12 cellular contexts compared by ENCODE assay signal in genomic region chr3:160980740-160981139, GRCh38.
DNase-seq lines count a peak whose midpoint lies in the region; ATAC-seq and FAIRE-seq lines count a peak whose summit lies in the region.
"Had no signal": no experiment of that assay in that cellular context is flagged by ENCODE, and none has a peak within 500 bp of the region (broad histone marks: within the 10 kb centered on the region; RNA-seq: fewer than 3 reads in every experiment).

No MANE protein-coding gene starts in this region.

- peaks cover 5% of the 10 kb centered on the region for H3K36me3 Mint-ChIP-seq in activated CD8-positive, alpha-beta memory T cell treated with anti-CD3 and anti-CD28 coated beads, Interleukin-2, amount 10 ng/mL, durations not matched to agents 7 days and 5 days
- H3K36me3 Mint-ChIP-seq in stimulated activated naive B cell treated with anti-CD40 and anti-IgM and Interleukin-4, amounts not matched to agents 10 μg/mL and 1 μg/mL and 100 μg/mL, for 72 hours = peaks cover 9 to 13% of the 10 kb centered on the region in 2 donors

- H3K4me1 Mint-ChIP-seq in activated CD8-positive, alpha-beta memory T cell treated with anti-CD3 and anti-CD28 coated beads, Interleukin-2, amount 10 ng/mL, durations not matched to agents 7 days and 5 days = peaks cover 22% of the 10 kb centered on the region
- peaks cover 23 to 33% of the 10 kb centered on the region in 2 donors for H3K4me1 Mint-ChIP-seq in stimulated activated naive B cell treated with anti-CD40 and anti-IgM and Interleukin-4, amounts not matched to agents 10 μg/mL and 1 μg/mL and 100 μg/mL, for 72 hours

- DNase-seq in activated CD8-positive, alpha-beta memory T cell treated with anti-CD3 and anti-CD28 coated beads, Interleukin-2, amount 10 ng/mL, durations not matched to agents 7 days and 5 days = no peak
- DNase-seq in activated CD8-positive, alpha-beta memory T cell treated with anti-CD3 and anti-CD28 coated beads, Interleukin-2, amount 50 U/mL, for 4 hours = no peak
- DNase-seq in HT1080 (ENCODE audit: low read depth) (peak; percentile 25), inferior parietal cortex (ENCODE audit: extremely low spot score) (no peak), urothelium cell line (ENCODE audit: low spot score) (no peak)
- no peak for DNase-seq in stimulated activated naive B cell treated with anti-CD40 and anti-IgM and Interleukin-4, amounts not matched to agents 10 μg/mL and 1 μg/mL and 100 μg/mL, for 72 hours
- DNase-seq in activated CD8-positive, alpha-beta memory T cell treated with anti-CD3 and anti-CD28 coated beads, Interleukin-2, amount 50 U/mL, for 48 hours = no peak
- DNase-seq: cerebellar nuclear complex, mammary epithelial cell, NCI-H69, SW 1271 had no signal

- peak; percentile 48 for ATAC-seq in activated CD8-positive, alpha-beta memory T cell treated with anti-CD3 and anti-CD28 coated beads, Interleukin-2, amount 10 ng/mL, durations not matched to agents 7 days and 5 days
- ATAC-seq in HG02840 (IDR thresholded peaks at IDR 0.05; ENCODE audit: low FRiP score, unreplicated experiment) = peak; percentile 80
- ATAC-seq in stimulated activated naive B cell treated with anti-CD40 and anti-IgM and Interleukin-4, amounts not matched to agents 10 μg/mL and 1 μg/mL and 100 μg/mL, for 72 hours (replicated peaks) = peak; percentile 82 to 88

- FAIRE-seq in urothelium cell line (lab: Jason Lieb, UNC) = no peak

- no peak overlapping the region for H3K27ac Mint-ChIP-seq in activated CD8-positive, alpha-beta memory T cell treated with anti-CD3 and anti-CD28 coated beads, Interleukin-2, amount 10 ng/mL, durations not matched to agents 7 days and 5 days
- H3K27ac Mint-ChIP-seq in stimulated activated naive B cell treated with anti-CD40 and anti-IgM and Interleukin-4, amounts not matched to agents 10 μg/mL and 1 μg/mL and 100 μg/mL, for 72 hours = peak overlapping the region; percentile 25

- H3K4me3 Mint-ChIP-seq in activated CD8-positive, alpha-beta memory T cell treated with anti-CD3 and anti-CD28 coated beads, Interleukin-2, amount 10 ng/mL, durations not matched to agents 7 days and 5 days = no peak overlapping the region
- H3K4me3 Mint-ChIP-seq in stimulated activated naive B cell treated with anti-CD40 and anti-IgM and Interleukin-4, amounts not matched to agents 10 μg/mL and 1 μg/mL and 100 μg/mL, for 72 hours = peak overlapping the region in 1 of 2 donors; percentile 8

- H3K27me3 Mint-ChIP-seq in activated CD8-positive, alpha-beta memory T cell treated with anti-CD3 and anti-CD28 coated beads, Interleukin-2, amount 10 ng/mL, durations not matched to agents 7 days and 5 days = no peaks in the 10 kb centered on the region
- no peaks in the 10 kb centered on the region for H3K27me3 Mint-ChIP-seq in stimulated activated naive B cell treated with anti-CD40 and anti-IgM and Interleukin-4, amounts not matched to agents 10 μg/mL and 1 μg/mL and 100 μg/mL, for 72 hours

- CTCF ChIA-PET in activated CD8-positive, alpha-beta memory T cell treated with anti-CD3 and anti-CD28 coated beads, Interleukin-2, amount 10 ng/mL, durations not matched to agents 7 days and 5 days (lab: Charles Lee) = no interaction called here

- H3K9me3 Mint-ChIP-seq in activated CD8-positive, alpha-beta memory T cell treated with anti-CD3 and anti-CD28 coated beads, Interleukin-2, amount 10 ng/mL, durations not matched to agents 7 days and 5 days (ENCODE audit: low read depth) = peaks cover 3% of the 10 kb centered on the region
- H3K9me3 Mint-ChIP-seq in stimulated activated naive B cell treated with anti-CD40 and anti-IgM and Interleukin-4, amounts not matched to agents 10 μg/mL and 1 μg/mL and 100 μg/mL, for 72 hours = peaks cover 4 to 9% of the 10 kb centered on the region in 2 donors
